ENCODE assay signal across 16 cellular contexts in the genomic region with DNA sequence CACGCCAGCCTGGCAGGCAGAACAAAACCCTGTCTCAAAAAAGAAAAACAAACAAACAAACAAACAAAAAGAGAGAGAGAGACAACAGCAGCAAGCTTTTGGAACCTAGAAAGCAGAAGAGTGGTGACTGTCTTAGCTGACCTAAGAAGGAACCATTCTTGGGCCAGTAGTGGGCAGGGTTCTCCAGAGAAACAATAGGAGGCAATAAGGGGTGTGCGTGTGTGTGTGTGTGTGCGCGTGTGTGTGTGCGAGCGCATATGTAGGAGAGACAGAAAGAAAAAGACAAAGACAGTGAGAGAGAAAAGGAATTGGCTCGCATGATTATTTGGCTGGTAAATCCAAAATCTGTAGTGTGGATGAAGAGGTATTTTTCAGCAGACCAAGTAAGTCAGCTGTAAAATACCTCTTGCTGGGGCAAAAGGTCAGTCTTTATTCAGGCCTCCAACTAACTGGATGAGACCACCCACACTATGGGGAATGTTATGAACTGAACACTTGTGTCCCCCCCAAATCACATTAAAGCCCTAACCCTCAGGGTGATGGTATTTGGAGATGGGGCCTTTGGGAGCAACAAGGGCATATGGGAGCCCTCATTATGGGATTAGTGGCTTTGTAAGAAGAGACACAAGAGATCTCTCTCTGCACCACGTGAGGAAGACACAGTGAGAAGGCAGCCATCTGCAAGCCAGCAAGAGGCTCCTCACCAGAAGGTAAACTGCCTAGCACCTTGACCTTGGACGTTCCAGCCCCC. TPM values are rescaled to one million over a fixed set of nuclear protein-coding genes. Genes with fewer than 3 reads are reported as not detected.
A peak's percentile ranks its signal among the peaks of the same experiment; 100 is the strongest.
DNase-seq lines count a peak whose midpoint lies in the region; ATAC-seq and TF ChIP-seq lines count a peak whose summit lies in the region.
"Had no signal": no experiment of that assay in that cellular context is flagged by ENCODE, and none has a peak within 500 bp of the region (broad histone marks: within the 10 kb centered on the region; RNA-seq: fewer than 3 reads in every experiment).

No MANE protein-coding gene starts in this region.

- H3K4me1 ChIP-seq in endodermal cell (ENCODE audit: control insufficient read depth, insufficient read depth, low read length) (no peaks in the 10 kb centered on the region), lower lobe of right lung (no peaks in the 10 kb centered on the region)
- H3K4me1 ChIP-seq: BLaER1, foreskin keratinocyte had no signal

- 89% methylated on average over 8 to 9 of the region's 9 CpGs for WGBS in endodermal cell (ENCODE audit: insufficient coverage in 1 of 2, insufficient read length in 1 of 2), 2 experiments

- H3K27ac ChIP-seq in endodermal cell (ENCODE audit: low read depth, low read length) (no peak overlapping the region), lower lobe of right lung (no peak overlapping the region)
- H3K27ac ChIP-seq: BLaER1, foreskin keratinocyte had no signal

- no peak overlapping the region for H3K9ac ChIP-seq in endodermal cell (ENCODE audit: extremely low read depth, low read length, poor library complexity, severe bottlenecking)
- H3K9ac ChIP-seq: BLaER1 had no signal

- intact Hi-C loops in lower lobe of right lung (cut with DNase I) = no loop called here

- H3K4me1 Mint-ChIP-seq in endodermal cell = no peaks in the 10 kb centered on the region
- H3K4me1 Mint-ChIP-seq: stimulated activated naive B cell treated with anti-CD40 and anti-IgM and Interleukin-4, amounts not matched to agents 10 μg/mL and 1 μg/mL and 100 μg/mL, for 72 hours had no signal

- H3K9me3 ChIP-seq in endodermal cell (ENCODE audit: control insufficient read depth, low read length) = no peaks in the 10 kb centered on the region
- H3K9me3 ChIP-seq in lower lobe of right lung = no peaks in the 10 kb centered on the region

- H3K36me3 ChIP-seq in endodermal cell (ENCODE audit: control insufficient read depth, insufficient read depth, low read length) (no peaks in the 10 kb centered on the region), lower lobe of right lung (no peaks in the 10 kb centered on the region)
- H3K36me3 ChIP-seq: HAP-1 had no signal

- peaks cover 7% of the 10 kb centered on the region for H3K36me3 Mint-ChIP-seq in endodermal cell (ENCODE audit: low read depth)

- peak; percentile 55 for DNase-seq in GF-D8 (lab: John Stamatoyannopoulos, UW)
- peak; percentile 99 for DNase-seq in NCI-H82 (lab: John Stamatoyannopoulos, UW)
- DNase-seq in endodermal cell = no peak
- peak; percentile 60 for DNase-seq in lower lobe of right lung
- no peak for DNase-seq in DMS153 (lab: John Stamatoyannopoulos, UW)
- DNase-seq: activated T-cell treated with anti-CD3 and anti-CD28 coated beads for 4 hours; foreskin keratinocyte; NCI-H345; SHP77; stimulated activated CD4-positive, alpha-beta T cell treated with anti-CD3 and anti-CD28 coated beads, Interleukin-4, amount 100 ng/mL, for 24 hours; stimulated activated naive B cell treated with anti-CD40 and anti-IgM and Interleukin-4, amounts not matched to agents 10 μg/mL and 1 μg/mL and 100 μg/mL, for 72 hours had no signal

- H3K27me3 ChIP-seq in endodermal cell (ENCODE audit: control insufficient read depth, insufficient read depth, low read length, poor library complexity, severe bottlenecking) (no peaks in the 10 kb centered on the region), lower lobe of right lung (ENCODE audit: low read depth) (no peaks in the 10 kb centered on the region)
- H3K27me3 ChIP-seq: BLaER1, foreskin keratinocyte had no signal

- no peaks in the 10 kb centered on the region for H3K9me3 Mint-ChIP-seq in endodermal cell

- no peak overlapping the region for H3K4me3 Mint-ChIP-seq in endodermal cell
- H3K4me3 Mint-ChIP-seq: stimulated activated naive B cell treated with anti-CD40 and anti-IgM and Interleukin-4, amounts not matched to agents 10 μg/mL and 1 μg/mL and 100 μg/mL, for 72 hours had no signal

- no peaks in the 10 kb centered on the region for H3K27me3 Mint-ChIP-seq in endodermal cell (ENCODE audit: insufficient read depth)
- H3K27me3 Mint-ChIP-seq: stimulated activated naive B cell treated with anti-CD40 and anti-IgM and Interleukin-4, amounts not matched to agents 10 μg/mL and 1 μg/mL and 100 μg/mL, for 72 hours had no signal

- H3K4me3 ChIP-seq in endodermal cell (ENCODE audit: low read length) (no peak overlapping the region), lower lobe of right lung (no peak overlapping the region)
- H3K4me3 ChIP-seq: BLaER1, HAP-1 had no signal

- no peak overlapping the region for H3K27ac Mint-ChIP-seq in endodermal cell
- H3K27ac Mint-ChIP-seq: stimulated activated naive B cell treated with anti-CD40 and anti-IgM and Interleukin-4, amounts not matched to agents 10 μg/mL and 1 μg/mL and 100 μg/mL, for 72 hours had no signal

- ATAC-seq in lower lobe of right lung (peak; percentile 68 to 80), GM21367 (IDR thresholded peaks at IDR 0.05; ENCODE audit: unreplicated experiment) (no peak), HG03175 (IDR thresholded peaks at IDR 0.05; ENCODE audit: unreplicated experiment) (no peak)
- ATAC-seq in activated CD4-positive, CD25-positive, alpha-beta regulatory T cell treated with anti-CD3 and anti-CD28 coated beads, Interleukin-2, amount 50 U/mL, for 24 hours = no peak
- ATAC-seq: foreskin keratinocyte; stimulated activated naive B cell treated with anti-CD40 and anti-IgM and Interleukin-4, amounts not matched to agents 10 μg/mL and 1 μg/mL and 100 μg/mL, for 72 hours had no signal

- peak; percentile 17 for TF ChIP-seq CTCF in endodermal cell (conservative IDR thresholded peaks at IDR 0.05)
- no peak for TF ChIP-seq CTCF in lower lobe of right lung (IDR thresholded peaks at IDR 0.05)

RNA-seq across cellular contexts. Expression of gene BLM, which starts 15.1 kb away (rescaled TPM):
- 10 to 100 TPM; 29.6 to 34.9 TPM for total RNA-seq in endodermal cell
- polyA plus RNA-seq in endodermal cell (2013, experiment 1 of 2) = 22.2 TPM
- polyA plus RNA-seq in endodermal cell (2013, experiment 2 of 2) = 24.7 TPM
- total RNA-seq in lower lobe of right lung = 2.0 TPM

Comparison
In these comparisons a context has a peak if more than half of its experiments do, and no peak if none do; other contexts are left out.
1. DNase-seq: peak in GF-D8 (single experiment), NCI-H82 (single experiment) and lower lobe of right lung (single experiment); none in endodermal cell (single experiment) and DMS153 (single experiment).
2. ATAC-seq: peak in lower lobe of right lung (2 of 2); none in GM21367 (single experiment), HG03175 (single experiment) and activated CD4-positive, CD25-positive, alpha-beta regulatory T cell treated with anti-CD3 and anti-CD28 coated beads, Interleukin-2, amount 50 U/mL, for 24 hours (0 of 2).
3. RNA of gene BLM, which starts 15.1 kb away (total RNA-seq): 29.6 to 34.9 TPM in endodermal cell; 2.0 TPM in lower lobe of right lung (single experiment); every median in the first group is over 10 times any median in the second.